In genomic region chr3:49411550-49411967, GRCh38 we compare ENCODE assay signal across 8 cellular contexts. TPM values are rescaled to one million over a fixed set of nuclear protein-coding genes. Genes with fewer than 3 reads are reported as not detected.
DNase-seq lines count a peak whose midpoint lies in the region; ATAC-seq and TF ChIP-seq lines count a peak whose summit lies in the region.

No MANE protein-coding gene starts in this region.

- peaks cover 48% of the 10 kb centered on the region for H4K20me1 ChIP-seq in smooth muscle cell (ENCODE audit: low read depth)

- TF ChIP-seq CTCF in adrenal gland (IDR thresholded peaks at IDR 0.05) (peak in 2 of 6 experiments; percentile 9 to 33), smooth muscle cell (IDR thresholded peaks at IDR 0.05; ENCODE audit: borderline replicate concordance, insufficient read depth, poor library complexity, severe bottlenecking) (no peak)

- ATAC-seq in GM18858 (IDR thresholded peaks at IDR 0.05; ENCODE audit: unreplicated experiment) (peak; percentile 9), HG02759 (IDR thresholded peaks at IDR 0.05; ENCODE audit: unreplicated experiment) (peak; percentile 44)

- no peaks in the 10 kb centered on the region for H3K9me3 ChIP-seq in adrenal gland (replicated peaks in 1 of 3)
- no peaks in the 10 kb centered on the region for H3K9me3 ChIP-seq in iPS-15b (ENCODE audit: control insufficient read depth, insufficient read depth, low read length)
- H3K9me3 ChIP-seq in smooth muscle cell (replicated peaks; ENCODE audit: low read depth): no peaks in the 10 kb centered on the region

- H3K27ac ChIP-seq in adrenal gland (peak overlapping the region; percentile 85 to 100 (median 98)), smooth muscle cell (ENCODE audit: low read depth) (peak overlapping the region; percentile 80)

- peak overlapping the region; percentile 93 for H3K4me2 ChIP-seq in smooth muscle cell

- peak overlapping the region; percentile 90 for H3K9ac ChIP-seq in iPS-15b (ENCODE audit: low read depth, low read length)
- H3K9ac ChIP-seq in smooth muscle cell (ENCODE audit: low read depth): peak overlapping the region; percentile 83

- intact Hi-C loops in adrenal gland (cut with DNase I): no loop called here

- TF ChIP-seq POLR2A in adrenal gland (IDR thresholded peaks at IDR 0.05): peak in 1 of 2 donors; percentile 18

- H3K4me1 ChIP-seq in adrenal gland (replicated peaks in 1 of 2): peaks cover 27 to 55% of the 10 kb centered on the region in 2 donors
- H3K4me1 ChIP-seq in iPS-15b (ENCODE audit: control insufficient read depth, insufficient read depth, low read length): peaks cover 14% of the 10 kb centered on the region
- H3K4me1 ChIP-seq in smooth muscle cell (ENCODE audit: low read depth): peaks cover 21% of the 10 kb centered on the region

- DNase-seq in RKO (ENCODE audit: low spot score) (peak; percentile 40), adrenal gland (peak in 5 of 7 donors; percentile 58 to 76 (median 66)), smooth muscle cell (lab: John Stamatoyannopoulos, UW; ENCODE audit: unreplicated experiment) (peak; percentile 37), NCI-H1048 (lab: John Stamatoyannopoulos, UW) (no peak), NOMO-1 treated with DMSO at 0.1 percent for 48 hours (lab: John Stamatoyannopoulos, UW; ENCODE audit: unreplicated experiment) (no peak)

- no peak overlapping the region for H2AFZ ChIP-seq in smooth muscle cell (ENCODE audit: low read depth)

- H3K27me3 ChIP-seq in adrenal gland (no peaks in the 10 kb centered on the region), iPS-15b (ENCODE audit: control insufficient read depth, insufficient read depth, low read length) (no peaks in the 10 kb centered on the region), smooth muscle cell (ENCODE audit: low read depth) (no peaks in the 10 kb centered on the region)

- H3K79me2 ChIP-seq in smooth muscle cell (ENCODE audit: low read depth): peaks cover 65% of the 10 kb centered on the region

- peaks cover 0 to 8% of the 10 kb centered on the region in 2 donors for H3K36me3 ChIP-seq in adrenal gland (replicated peaks in 1 of 2)
- H3K36me3 ChIP-seq in iPS-15b (ENCODE audit: control insufficient read depth, insufficient read depth, low read length): peaks cover 6% of the 10 kb centered on the region
- H3K36me3 ChIP-seq in smooth muscle cell (ENCODE audit: low read depth): no peaks in the 10 kb centered on the region

- peaks cover 11% of the 10 kb centered on the region for H3F3A ChIP-seq in smooth muscle cell (ENCODE audit: low read depth)

- WGBS in adrenal gland, 4 donors: 0 to 1% methylated on average over 56 of the region's 56 CpGs; no CpG with 5 or more reads in 2 of the 4 donors
- 0% methylated on average over 30 of the region's 56 CpGs for WGBS in smooth muscle cell (ENCODE audit: low lambda C conversion rate)

- H3K4me3 ChIP-seq in adrenal gland (peak overlapping the region; percentile 47 to 99 (median 86)), iPS-15b (ENCODE audit: low read depth, low read length) (peak overlapping the region; percentile 95), smooth muscle cell (peak overlapping the region; percentile 83)

RNA-seq across cellular contexts. Expression of gene RHOA, which starts 0.2 kb away (rescaled TPM):
- total RNA-seq in adrenal gland (100 to 1,000 TPM; 357 to 913 (median 482) TPM), smooth muscle cell (530 and 556 TPM in 2 replicates)
- polyA plus RNA-seq in adrenal gland (100 to 1,000 TPM; 185 to 796 (median 189) TPM), smooth muscle cell (440 and 447 TPM in 2 replicates)

RNA-seq across cellular contexts. Expression of gene TCTA, which starts 0.7 kb away (rescaled TPM):
- total RNA-seq in adrenal gland (10 to 100 TPM; 31.7 to 83.3 (median 46.0) TPM), smooth muscle cell (4.3 and 11.0 TPM in 2 replicates)
- polyA plus RNA-seq in adrenal gland (100 to 1,000 TPM in 1 of 3 donors, 10 to 100 TPM in 2; 26.9 to 116 (median 33.7) TPM), smooth muscle cell (12.8 and 13.6 TPM in 2 replicates)

RNA-seq across cellular contexts. Expression of gene AMT, which starts 10.7 kb away (rescaled TPM):
- total RNA-seq in adrenal gland (10 to 100 TPM in 7 of 8 donors, 1 to 10 TPM in 1; 5.6 to 33.0 (median 19.9) TPM), smooth muscle cell (10.9 and 16.1 TPM in 2 replicates)
- polyA plus RNA-seq in adrenal gland (10 to 100 TPM; 18.9 to 55.8 (median 22.9) TPM), smooth muscle cell (19.3 and 21.6 TPM in 2 replicates)

RNA-seq across cellular contexts. Expression of gene NICN1, which starts 17.6 kb away (rescaled TPM):
- total RNA-seq in adrenal gland (10 to 100 TPM; 11.6 to 58.6 (median 20.0) TPM), smooth muscle cell (3.9 TPM in 2 replicates)
- polyA plus RNA-seq in adrenal gland (1 to 10 TPM; 8.8 to 9.9 (median 9.2) TPM), smooth muscle cell (4.5 and 4.6 TPM in 2 replicates)

RNA-seq across cellular contexts. Expression of gene GPX1, which starts 53.4 kb away (rescaled TPM):
- total RNA-seq in adrenal gland (1,000 to 10,000 TPM in 2 of 8 donors, 100 to 1,000 TPM in 6; 429 to 1,200 (median 517) TPM), smooth muscle cell (148 and 173 TPM in 2 replicates)
- polyA plus RNA-seq in adrenal gland (100 to 1,000 TPM in 2 of 3 donors, 10 to 100 TPM in 1; 60.3 to 942 (median 567) TPM), smooth muscle cell (247 and 301 TPM in 2 replicates)

Comparison
In these comparisons a context has a peak if more than half of its experiments do, and no peak if none do; other contexts are left out.
1. DNase-seq: peak in RKO (single experiment), adrenal gland (5 of 7) and smooth muscle cell (single experiment); none in NCI-H1048 (single experiment) and NOMO-1 treated with DMSO at 0.1 percent for 48 hours (single experiment).
2. Peak in every context shown above with its lines, with median percentiles within 50 percentile points of each other: H3K4me3 ChIP-seq.